Comparison of ENCODE assay signal across 3 cellular contexts in the genomic region with DNA sequence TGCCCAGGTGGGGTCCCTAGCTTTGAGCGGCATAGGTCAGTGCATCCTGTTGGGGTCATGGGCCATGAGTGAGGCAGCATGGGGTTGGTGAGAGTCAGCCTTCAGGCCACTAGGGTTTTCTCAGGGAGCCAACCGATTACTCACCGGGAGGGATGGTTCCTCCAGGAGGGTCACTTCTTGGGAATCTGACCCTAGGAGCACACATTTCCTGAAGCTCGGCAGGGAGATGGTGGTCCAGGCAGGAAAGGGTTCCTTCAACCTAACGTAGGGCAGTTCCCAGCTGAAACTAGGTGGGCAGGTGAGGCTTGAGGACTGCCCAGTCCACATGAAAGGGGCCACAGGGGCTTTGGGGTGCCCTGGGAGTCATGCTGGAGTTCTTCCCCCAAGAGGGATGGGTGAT.
"Had no signal": no experiment of that assay in that cellular context is flagged by ENCODE, and none has a peak within 500 bp of the region (broad histone marks: within the 10 kb centered on the region; RNA-seq: fewer than 3 reads in every experiment).

No MANE protein-coding gene starts in this region.

- ATAC-seq: GM12878 had no signal

- DNase-seq: GDM1, GF-D8 had no signal

- H3K4me3 ChIP-seq: GM12878 had no signal
